Comparison of ENCODE assay signal across 1 cellular context in the genomic region with DNA sequence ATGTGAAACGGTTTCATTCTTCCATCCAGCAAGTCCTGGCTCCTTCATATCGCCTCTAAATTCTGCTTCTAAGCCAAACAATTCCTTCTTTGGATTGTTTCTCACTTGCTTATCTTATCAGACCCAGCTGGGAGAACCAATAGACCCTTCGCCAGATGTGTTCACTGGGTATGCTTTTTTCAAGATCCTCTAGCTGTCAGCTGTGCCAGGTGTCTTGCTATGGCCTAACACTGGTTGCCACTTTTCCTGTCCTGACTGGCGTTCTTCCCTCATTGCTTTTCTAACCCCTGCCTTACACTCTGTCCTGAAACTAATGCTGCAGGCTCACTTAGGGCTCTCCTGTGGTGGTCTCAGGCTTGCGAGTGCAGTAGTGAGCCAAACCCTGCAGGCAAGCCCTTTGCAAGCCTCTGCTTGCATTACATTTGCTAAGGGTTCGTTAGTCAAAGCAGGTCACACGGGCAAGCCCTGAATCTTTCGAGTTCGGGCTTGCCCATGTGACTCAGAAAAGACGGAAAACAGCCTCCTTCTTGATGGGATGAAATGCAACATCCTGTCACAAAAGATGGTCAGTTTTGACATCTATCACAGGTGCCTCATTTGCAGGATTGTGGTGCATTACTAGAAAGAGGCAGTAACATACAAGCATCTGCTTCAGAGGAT.
TF ChIP-seq lines count a peak whose summit lies in the region.

No MANE protein-coding gene starts in this region.

TF ChIP-seq in GM23338, 12 proteins besides CTCF, POLR2A, EP300 and RAD21 (continued from another document):
- TF ChIP-seq, protein P1, sequence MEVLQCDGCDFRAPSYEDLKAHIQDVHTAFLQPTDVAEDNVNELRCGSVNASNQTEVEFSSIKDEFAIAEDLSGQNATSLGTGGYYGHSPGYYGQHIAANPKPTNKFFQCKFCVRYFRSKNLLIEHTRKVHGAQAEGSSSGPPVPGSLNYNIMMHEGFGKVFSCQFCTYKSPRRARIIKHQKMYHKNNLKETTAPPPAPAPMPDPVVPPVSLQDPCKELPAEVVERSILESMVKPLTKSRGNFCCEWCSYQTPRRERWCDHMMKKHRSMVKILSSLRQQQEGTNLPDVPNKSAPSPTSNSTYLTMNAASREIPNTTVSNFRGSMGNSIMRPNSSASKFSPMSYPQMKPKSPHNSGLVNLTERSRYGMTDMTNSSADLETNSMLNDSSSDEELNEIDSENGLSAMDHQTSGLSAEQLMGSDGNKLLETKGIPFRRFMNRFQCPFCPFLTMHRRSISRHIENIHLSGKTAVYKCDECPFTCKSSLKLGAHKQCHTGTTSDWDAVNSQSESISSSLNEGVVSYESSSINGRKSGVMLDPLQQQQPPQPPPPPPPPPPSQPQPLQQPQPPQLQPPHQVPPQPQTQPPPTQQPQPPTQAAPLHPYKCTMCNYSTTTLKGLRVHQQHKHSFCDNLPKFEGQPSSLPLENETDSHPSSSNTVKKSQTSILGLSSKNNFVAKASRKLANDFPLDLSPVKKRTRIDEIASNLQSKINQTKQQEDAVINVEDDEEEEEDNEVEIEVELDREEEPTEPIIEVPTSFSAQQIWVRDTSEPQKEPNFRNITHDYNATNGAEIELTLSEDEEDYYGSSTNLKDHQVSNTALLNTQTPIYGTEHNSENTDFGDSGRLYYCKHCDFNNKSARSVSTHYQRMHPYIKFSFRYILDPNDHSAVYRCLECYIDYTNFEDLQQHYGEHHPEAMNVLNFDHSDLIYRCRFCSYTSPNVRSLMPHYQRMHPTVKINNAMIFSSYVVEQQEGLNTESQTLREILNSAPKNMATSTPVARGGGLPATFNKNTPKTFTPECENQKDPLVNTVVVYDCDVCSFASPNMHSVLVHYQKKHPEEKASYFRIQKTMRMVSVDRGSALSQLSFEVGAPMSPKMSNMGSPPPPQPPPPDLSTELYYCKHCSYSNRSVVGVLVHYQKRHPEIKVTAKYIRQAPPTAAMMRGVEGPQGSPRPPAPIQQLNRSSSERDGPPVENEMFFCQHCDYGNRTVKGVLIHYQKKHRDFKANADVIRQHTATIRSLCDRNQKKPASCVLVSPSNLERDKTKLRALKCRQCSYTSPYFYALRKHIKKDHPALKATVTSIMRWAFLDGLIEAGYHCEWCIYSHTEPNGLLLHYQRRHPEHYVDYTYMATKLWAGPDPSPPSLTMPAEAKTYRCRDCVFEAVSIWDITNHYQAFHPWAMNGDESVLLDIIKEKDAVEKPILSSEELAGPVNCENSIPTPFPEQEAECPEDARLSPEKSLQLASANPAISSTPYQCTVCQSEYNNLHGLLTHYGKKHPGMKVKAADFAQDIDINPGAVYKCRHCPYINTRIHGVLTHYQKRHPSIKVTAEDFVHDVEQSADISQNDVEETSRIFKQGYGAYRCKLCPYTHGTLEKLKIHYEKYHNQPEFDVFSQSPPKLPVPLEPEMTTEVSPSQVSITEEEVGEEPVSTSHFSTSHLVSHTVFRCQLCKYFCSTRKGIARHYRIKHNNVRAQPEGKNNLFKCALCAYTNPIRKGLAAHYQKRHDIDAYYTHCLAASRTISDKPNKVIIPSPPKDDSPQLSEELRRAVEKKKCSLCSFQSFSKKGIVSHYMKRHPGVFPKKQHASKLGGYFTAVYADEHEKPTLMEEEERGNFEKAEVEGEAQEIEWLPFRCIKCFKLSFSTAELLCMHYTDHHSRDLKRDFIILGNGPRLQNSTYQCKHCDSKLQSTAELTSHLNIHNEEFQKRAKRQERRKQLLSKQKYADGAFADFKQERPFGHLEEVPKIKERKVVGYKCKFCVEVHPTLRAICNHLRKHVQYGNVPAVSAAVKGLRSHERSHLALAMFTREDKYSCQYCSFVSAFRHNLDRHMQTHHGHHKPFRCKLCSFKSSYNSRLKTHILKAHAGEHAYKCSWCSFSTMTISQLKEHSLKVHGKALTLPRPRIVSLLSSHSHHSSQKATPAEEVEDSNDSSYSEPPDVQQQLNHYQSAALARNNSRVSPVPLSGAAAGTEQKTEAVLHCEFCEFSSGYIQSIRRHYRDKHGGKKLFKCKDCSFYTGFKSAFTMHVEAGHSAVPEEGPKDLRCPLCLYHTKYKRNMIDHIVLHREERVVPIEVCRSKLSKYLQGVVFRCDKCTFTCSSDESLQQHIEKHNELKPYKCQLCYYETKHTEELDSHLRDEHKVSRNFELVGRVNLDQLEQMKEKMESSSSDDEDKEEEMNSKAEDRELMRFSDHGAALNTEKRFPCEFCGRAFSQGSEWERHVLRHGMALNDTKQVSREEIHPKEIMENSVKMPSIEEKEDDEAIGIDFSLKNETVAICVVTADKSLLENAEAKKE (CRISPR knock-in tag; IDR thresholded peaks at IDR 0.05) = no peak
- TF ChIP-seq POLR2AphosphoS5 (IDR thresholded peaks at IDR 0.05; ENCODE audit: low read depth) = no peak
- TF ChIP-seq ZNF331 (CRISPR knock-in tag; IDR thresholded peaks at IDR 0.05; ENCODE audit: low read depth) = no peak
